Comparison of ENCODE assay signal across 16 cellular contexts in the genomic region with DNA sequence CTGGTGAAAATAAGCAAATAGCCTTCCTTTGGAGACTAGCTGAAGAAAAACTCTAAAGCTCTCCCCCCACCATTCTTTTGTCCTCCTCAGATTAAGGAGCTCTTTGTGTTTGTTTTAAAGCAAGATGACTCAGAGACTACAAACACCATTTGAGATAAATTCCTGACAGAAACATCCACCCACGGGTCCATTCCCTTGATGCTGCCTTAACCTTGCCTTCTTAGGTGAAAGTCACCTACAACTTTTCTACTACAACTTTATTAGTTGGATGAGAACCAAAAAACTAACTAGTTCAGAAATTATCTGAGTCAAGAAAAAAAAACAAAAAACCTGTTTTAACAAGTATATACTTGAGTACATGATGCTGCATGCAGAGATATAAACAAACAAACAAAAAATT.
DNase-seq lines count a peak whose midpoint lies in the region; ATAC-seq, FAIRE-seq and TF ChIP-seq lines count a peak whose summit lies in the region.
"Had no signal": no experiment of that assay in that cellular context is flagged by ENCODE, and none has a peak within 500 bp of the region (broad histone marks: within the 10 kb centered on the region; RNA-seq: fewer than 3 reads in every experiment).

No MANE protein-coding gene starts in this region.

- DNase-seq in COLO829 (ENCODE audit: low spot score), result peak; percentile 45
- peak; percentile 47 for DNase-seq in HT1080 (ENCODE audit: low read depth)
- DNase-seq in bronchial epithelial cell (ENCODE audit: low read depth), result peak; percentile 87
- DNase-seq in kidney epithelial cell (ENCODE audit: low read depth), result peak; percentile 9
- no peak for DNase-seq in T-helper 9 cell
- DNase-seq: activated CD4-positive, alpha-beta T cell treated with anti-CD3 and anti-CD28 coated beads for 48 hours; body of pancreas; effector memory CD8-positive, alpha-beta T cell; hippocampal formation; NCI-H2171; OCI-M1; stimulated activated CD4-positive, alpha-beta T cell treated with anti-CD3 and anti-CD28 coated beads, Interleukin-2, amount 100 ng/mL, for 24 hours had no signal

- no peak for ATAC-seq in HG03565 (IDR thresholded peaks at IDR 0.05; ENCODE audit: unreplicated experiment)
- ATAC-seq in HG03460 (IDR thresholded peaks at IDR 0.05; ENCODE audit: unreplicated experiment), result no peak
- ATAC-seq in HG03439 (IDR thresholded peaks at IDR 0.05; ENCODE audit: unreplicated experiment), result no peak
- ATAC-seq: activated T-helper 17 cell treated with anti-CD3 and anti-CD28 coated beads, Interleukin-2, amount 50 U/mL, for 72 hours; body of pancreas; effector memory CD8-positive, alpha-beta T cell had no signal

- no peak for FAIRE-seq in bronchial epithelial cell (lab: Jason Lieb, UNC)

- H3K36me3 ChIP-seq in bronchial epithelial cell (ENCODE audit: control insufficient read depth, insufficient read depth, low read length) (no peaks in the 10 kb centered on the region), kidney epithelial cell (ENCODE audit: control insufficient read depth, insufficient read depth, low read length) (no peaks in the 10 kb centered on the region)

- no peak overlapping the region for H3K4me3 ChIP-seq in bronchial epithelial cell (ENCODE audit: low read depth, low read length)
- H3K4me3 ChIP-seq in kidney epithelial cell (ENCODE audit: low read depth, low read length), result no peak overlapping the region
- H3K4me3 ChIP-seq: body of pancreas had no signal

- TF ChIP-seq CTCF in bronchial epithelial cell (IDR thresholded peaks at IDR 0.05; ENCODE audit: insufficient read depth, low read length, severe bottlenecking), result no peak
- no peak for TF ChIP-seq CTCF in kidney epithelial cell (IDR thresholded peaks at IDR 0.05; ENCODE audit: insufficient read depth, low read length, poor library complexity, severe bottlenecking)

- H3K27me3 ChIP-seq in bronchial epithelial cell (ENCODE audit: control insufficient read depth, insufficient read depth, low read length) (no peaks in the 10 kb centered on the region), kidney epithelial cell (ENCODE audit: control insufficient read depth, insufficient read depth, low read length) (no peaks in the 10 kb centered on the region)
- H3K27me3 ChIP-seq: body of pancreas had no signal
